In genomic region chr6:118776607-118777549, GRCh38 we compare ENCODE assay signal across 9 cellular contexts.
A peak's percentile ranks its signal among the peaks of the same experiment; 100 is the strongest.
DNase-seq lines count a peak whose midpoint lies in the region; ATAC-seq and TF ChIP-seq lines count a peak whose summit lies in the region.
"Had no signal": no experiment of that assay in that cellular context is flagged by ENCODE, and none has a peak within 500 bp of the region (broad histone marks: within the 10 kb centered on the region; RNA-seq: fewer than 3 reads in every experiment).

No MANE protein-coding gene starts in this region.

- H3K4me3 Mint-ChIP-seq in Calu3 (ENCODE audit: low read depth, unreplicated experiment) (no peak overlapping the region), neural progenitor cell (no peak overlapping the region)

- no TSS peak for BruUV-seq in Calu3 (replicated peaks; lab: Mats Ljungman, UMichigan)

- peak; percentile 53 for ATAC-seq in GM19468 (IDR thresholded peaks at IDR 0.05; ENCODE audit: extremely low read depth, unreplicated experiment)

- TF ChIP-seq CTCF in Calu3 (IDR thresholded peaks at IDR 0.05; ENCODE audit: unreplicated experiment) (peak; percentile 26), OCI-LY3 (IDR thresholded peaks at IDR 0.05; ENCODE audit: low read depth, low read length) (peak; percentile 72), esophagus squamous epithelium (IDR thresholded peaks at IDR 0.05) (peak; percentile 42 to 82 (median 74)), neural progenitor cell (IDR thresholded peaks at IDR 0.05) (peak; percentile 82), tibial artery (IDR thresholded peaks at IDR 0.05) (peak; percentile 69 to 71)

- H3K79me2 ChIP-seq in OCI-LY3 (ENCODE audit: low read length) = no peaks in the 10 kb centered on the region
- no peaks in the 10 kb centered on the region for H3K79me2 ChIP-seq in neural progenitor cell (ENCODE audit: low read depth)

- H2AFZ ChIP-seq in OCI-LY3 (ENCODE audit: low read depth, low read length) (no peak overlapping the region), neural progenitor cell (replicated peaks) (no peak overlapping the region)

- no peak for TF ChIP-seq POLR2A in esophagus squamous epithelium (IDR thresholded peaks at IDR 0.05)

- H4K20me1 ChIP-seq in OCI-LY3 (ENCODE audit: insufficient read depth, low read length) = no peaks in the 10 kb centered on the region
- H4K20me1 ChIP-seq in neural progenitor cell (ENCODE audit: low read depth) = no peaks in the 10 kb centered on the region

- intact Hi-C loops in Calu3 (cut with micrococcal nuclease; ENCODE audit: unreplicated experiment) = loop anchor here (1.0 to 10.0 kb wide), 4 partner anchors 126 to 932 kb away; partner anchors contain the start of gene CEP85L
- intact Hi-C loops in esophagus squamous epithelium (cut with DNase I) = loop anchor here (10.0 kb wide), 1 partner anchor 212 kb away; no protein-coding TSS in a partner anchor
- intact Hi-C loops in tibial artery (cut with DNase I; ENCODE audit: low total_unique reads) = no loop called here

- H3K27me3 ChIP-seq in OCI-LY3 (ENCODE audit: low read depth, low read length) = 0 out of 2 replicates have a peak, but pooled peaks cover 3% of the 10 kb centered on the region
- H3K27me3 ChIP-seq in esophagus squamous epithelium = no peaks in the 10 kb centered on the region
- H3K27me3 ChIP-seq in neural progenitor cell = no peaks in the 10 kb centered on the region
- no peaks in the 10 kb centered on the region for H3K27me3 ChIP-seq in tibial artery

- H3F3A ChIP-seq in neural progenitor cell (ENCODE audit: low read depth) = no peaks in the 10 kb centered on the region

- H3K9me3 ChIP-seq in OCI-LY3 (ENCODE audit: insufficient read depth, low read length) = no peaks in the 10 kb centered on the region
- H3K9me3 ChIP-seq in esophagus squamous epithelium = no peaks in the 10 kb centered on the region
- H3K9me3 ChIP-seq in neural progenitor cell (ENCODE audit: low read depth) = no peaks in the 10 kb centered on the region
- H3K9me3 ChIP-seq in tibial artery = no peaks in the 10 kb centered on the region

- H3K9ac ChIP-seq in OCI-LY3 (ENCODE audit: low read length) (no peak overlapping the region), neural progenitor cell (no peak overlapping the region)

- peaks cover 8% of the 10 kb centered on the region for H3K36me3 Mint-ChIP-seq in Calu3 (ENCODE audit: insufficient read depth, unreplicated experiment)
- no peaks in the 10 kb centered on the region for H3K36me3 Mint-ChIP-seq in neural progenitor cell

- WGBS in esophagus squamous epithelium, 2 donors = 44 to 50% methylated on average over 5 of the region's 5 CpGs

- DNase-seq in Calu3 = peak; percentile 64
- peak in 48 of 76 experiments; percentile 4 to 78 (median 32) for DNase-seq in HUDEP-2 (lab: John Stamatoyannopoulos, UW; ENCODE audit: unreplicated experiment in 76 of 76)
- peak; percentile 55 for DNase-seq in activated T-cell treated with anti-CD3 and anti-CD28 coated beads, Interleukin-2, amount 50 U/mL, for 1 hour
- DNase-seq in esophagus squamous epithelium (lab: John Stamatoyannopoulos, UW) = no peak
- DNase-seq in neural progenitor cell (ENCODE audit: low spot score) = peak; percentile 61
- DNase-seq in tibial artery = peak in 1 of 2 donors; percentile 72

- no peak overlapping the region for H3K27ac ChIP-seq in OCI-LY3 (ENCODE audit: low read length)
- H3K27ac ChIP-seq in esophagus squamous epithelium = no peak overlapping the region
- H3K27ac ChIP-seq in neural progenitor cell = no peak overlapping the region
- no peak overlapping the region for H3K27ac ChIP-seq in tibial artery
- H3K27ac ChIP-seq: epithelial cell of prostate had no signal

- no peak overlapping the region for H3K4me3 ChIP-seq in OCI-LY3 (ENCODE audit: low read length)
- no peak overlapping the region for H3K4me3 ChIP-seq in esophagus squamous epithelium
- no peak overlapping the region for H3K4me3 ChIP-seq in neural progenitor cell
- H3K4me3 ChIP-seq in tibial artery = no peak overlapping the region

- H3K9me3 Mint-ChIP-seq in Calu3 (ENCODE audit: low read depth, unreplicated experiment) = no peaks in the 10 kb centered on the region
- no peaks in the 10 kb centered on the region for H3K9me3 Mint-ChIP-seq in neural progenitor cell

- CTCF ChIA-PET in Calu3 (lab: Charles Lee) = interaction anchor here (0.7 to 1.0 kb wide), 3 partner anchors 9 to 211 kb away, joined by 3 read pairs; partner anchors contain the start of gene CEP85L

- H3K4me2 ChIP-seq in OCI-LY3 (ENCODE audit: low read length) (no peak overlapping the region), neural progenitor cell (no peak overlapping the region)

- H3K36me3 ChIP-seq in OCI-LY3 (replicated peaks; ENCODE audit: low read depth, low read length) (no peaks in the 10 kb centered on the region), esophagus squamous epithelium (no peaks in the 10 kb centered on the region), neural progenitor cell (no peaks in the 10 kb centered on the region), tibial artery (no peaks in the 10 kb centered on the region)

- H3K4me1 ChIP-seq in OCI-LY3 (ENCODE audit: low read length) (no peaks in the 10 kb centered on the region), esophagus squamous epithelium (peaks cover 0 to 12% (median 7%) of the 10 kb centered on the region in 3 donors), neural progenitor cell (no peaks in the 10 kb centered on the region), tibial artery (peaks cover 0 to 4% (median 2%) of the 10 kb centered on the region in 4 donors)

- H3K27me3 Mint-ChIP-seq in Calu3 (ENCODE audit: unreplicated experiment) (no peaks in the 10 kb centered on the region), neural progenitor cell (ENCODE audit: insufficient read depth, low read depth) (no peaks in the 10 kb centered on the region)

- peaks cover 13% of the 10 kb centered on the region for H3K4me1 Mint-ChIP-seq in Calu3 (ENCODE audit: low read depth, unreplicated experiment)
- H3K4me1 Mint-ChIP-seq in neural progenitor cell = peaks cover 8% of the 10 kb centered on the region

- H3K27ac Mint-ChIP-seq in Calu3 (ENCODE audit: unreplicated experiment) (no peak overlapping the region), neural progenitor cell (no peak overlapping the region)

Comparison
In these comparisons a context has a peak if more than half of its experiments do, and no peak if none do; other contexts are left out.
1. CTCF ChIP-seq: peak in every context shown above with its lines; median percentile 82 in neural progenitor cell; 74 in esophagus squamous epithelium; 72 in OCI-LY3; 70 in tibial artery; 26 in Calu3.